ENCODE assay signal across 8 cellular contexts in the genomic region with DNA sequence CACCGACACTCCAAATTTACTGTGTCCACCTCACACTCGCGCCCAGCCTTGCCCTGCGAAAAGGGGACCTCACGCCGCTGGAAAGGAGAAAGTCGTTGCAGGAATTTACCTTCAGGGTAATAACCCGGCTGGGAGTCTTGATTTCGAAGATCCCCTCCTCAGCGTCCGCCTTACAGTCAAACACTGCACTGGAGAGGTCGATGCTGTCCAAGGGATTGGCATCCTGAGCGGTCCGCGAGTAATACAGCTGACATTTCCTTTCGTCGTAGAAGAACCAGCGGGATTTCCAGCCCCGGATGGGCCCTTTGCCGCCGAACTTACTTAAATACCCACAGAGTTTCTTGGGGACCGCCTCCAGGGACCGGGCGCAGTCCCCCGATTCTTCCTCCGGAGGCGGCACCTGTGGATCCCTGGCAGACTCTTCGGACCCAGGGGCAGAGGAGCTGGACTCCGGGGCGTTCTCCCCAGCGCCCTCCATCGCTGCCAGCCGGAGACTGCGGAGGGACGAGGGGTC. TPM values are rescaled to one million over a fixed set of nuclear protein-coding genes. Genes with fewer than 3 reads are reported as not detected.
A peak's percentile ranks its signal among the peaks of the same experiment; 100 is the strongest.
DNase-seq lines count a peak whose midpoint lies in the region; ATAC-seq and TF ChIP-seq lines count a peak whose summit lies in the region.

No MANE protein-coding gene starts in this region.

- H3K27me3 ChIP-seq in Peyer's patch = no peaks in the 10 kb centered on the region
- no peaks in the 10 kb centered on the region for H3K27me3 ChIP-seq in endocrine pancreas (ENCODE audit: control insufficient read depth, insufficient read depth, low read length)
- H3K27me3 ChIP-seq in muscle layer of colon (ENCODE audit: control insufficient read depth in 1 of 2, insufficient read depth in 2 of 2, low read length in 2 of 2) = no peaks in the 10 kb centered on the region

- H3K36me3 ChIP-seq in Peyer's patch (peaks cover 0 to 7% (median 0%) of the 10 kb centered on the region in 3 donors), endocrine pancreas (ENCODE audit: control insufficient read depth, insufficient read depth, low read length) (no peaks in the 10 kb centered on the region), muscle layer of colon (ENCODE audit: insufficient read depth, low read length) (peaks cover 3% of the 10 kb centered on the region)

- H3K4me1 ChIP-seq in Peyer's patch (peaks cover 0 to 30% (median 2%) of the 10 kb centered on the region in 4 donors), endocrine pancreas (ENCODE audit: control insufficient read depth, insufficient read depth, low read length) (no peaks in the 10 kb centered on the region), muscle layer of colon (ENCODE audit: insufficient read depth, low read length) (peaks cover 16% of the 10 kb centered on the region)

- H3K4me1 Mint-ChIP-seq in activated T-cell treated with anti-CD3 and anti-CD28 coated beads, Interleukin-2, amount 50 U/mL, for 4 hours (ENCODE audit: low read depth) = peaks cover 30% of the 10 kb centered on the region

- H3K4me3 Mint-ChIP-seq in activated T-cell treated with anti-CD3 and anti-CD28 coated beads, Interleukin-2, amount 50 U/mL, for 4 hours = peak overlapping the region; percentile 83

- DNase-seq in activated T-cell treated with anti-CD3 and anti-CD28 coated beads, Interleukin-2, amount 50 U/mL, for 4 hours = no peak
- DNase-seq in activated T-cell treated with anti-CD3 and anti-CD28 coated beads, Interleukin-2, amount 50 U/mL, for 1 hour = no peak
- DNase-seq in Peyer's patch (peak in 1 of 3 donors; percentile 34), middle frontal gyrus (ENCODE audit: extremely low spot score, low spot score) (no peak), NCI-H146 treated with DMSO at 0.1 percent for 48 hours (lab: John Stamatoyannopoulos, UW; ENCODE audit: unreplicated experiment) (no peak)

- H3K9ac ChIP-seq in endocrine pancreas (ENCODE audit: control insufficient read depth, insufficient read depth, low read length) (peak overlapping the region; percentile 34), muscle layer of colon (ENCODE audit: low read length) (peak overlapping the region; percentile 75)

- H3K9me3 ChIP-seq in Peyer's patch (no peaks in the 10 kb centered on the region), endocrine pancreas (ENCODE audit: control insufficient read depth, low read length) (no peaks in the 10 kb centered on the region), muscle layer of colon (ENCODE audit: low read length) (no peaks in the 10 kb centered on the region)

- peak overlapping the region; percentile 74 to 87 (median 80) for H3K4me3 ChIP-seq in Peyer's patch
- H3K4me3 ChIP-seq in endocrine pancreas (ENCODE audit: control insufficient read depth, insufficient read depth, low read length) = peak overlapping the region; percentile 79
- H3K4me3 ChIP-seq in muscle layer of colon (ENCODE audit: low read depth in 1 of 2, low read length in 2 of 2) = peak overlapping the region; percentile 81 to 93

- no peak for TF ChIP-seq CTCF in Peyer's patch (IDR thresholded peaks at IDR 0.05)

- H3K27ac ChIP-seq in Peyer's patch (peak overlapping the region; percentile 87 to 98 (median 93)), muscle layer of colon (ENCODE audit: low read depth, low read length) (peak overlapping the region; percentile 97)

- H3K36me3 Mint-ChIP-seq in activated T-cell treated with anti-CD3 and anti-CD28 coated beads, Interleukin-2, amount 50 U/mL, for 4 hours (ENCODE audit: insufficient read depth) = peaks cover 7% of the 10 kb centered on the region

- ATAC-seq in activated T-cell treated with anti-CD3 and anti-CD28 coated beads, Interleukin-2, amount 50 U/mL, for 4 hours = peak; percentile 28 to 33
- peak; percentile 24 for ATAC-seq in HG02759 (IDR thresholded peaks at IDR 0.05; ENCODE audit: unreplicated experiment)

- no peak for TF ChIP-seq POLR2A in Peyer's patch (IDR thresholded peaks at IDR 0.05)

- no peaks in the 10 kb centered on the region for H3K27me3 Mint-ChIP-seq in activated T-cell treated with anti-CD3 and anti-CD28 coated beads, Interleukin-2, amount 50 U/mL, for 4 hours (ENCODE audit: low read depth)

- no peaks in the 10 kb centered on the region for H3K9me3 Mint-ChIP-seq in activated T-cell treated with anti-CD3 and anti-CD28 coated beads, Interleukin-2, amount 50 U/mL, for 4 hours

RNA-seq across cellular contexts. Expression of gene TBC1D2, which starts 0.3 kb away (rescaled TPM):
- 1 to 10 TPM; 1.7 to 2.8 (median 1.9) TPM for total RNA-seq in activated T-cell treated with anti-CD3 and anti-CD28 coated beads, Interleukin-2, amount 50 U/mL, for 4 hours
- 10 to 100 TPM; 28.1 to 68.8 (median 48.4) TPM for total RNA-seq in Peyer's patch

Comparison
In these comparisons a context has a peak if more than half of its experiments do, and no peak if none do; other contexts are left out.
1. RNA of gene TBC1D2, which starts 0.3 kb away (total RNA-seq): 28.1 to 68.8 TPM in Peyer's patch; 1.7 to 2.8 TPM in activated T-cell treated with anti-CD3 and anti-CD28 coated beads, Interleukin-2, amount 50 U/mL, for 4 hours; every median in the first group is over 4 times any median in the second.
2. Peak in every context shown above with its lines, with median percentiles within 50 percentile points of each other: H3K4me3 ChIP-seq.